In the genomic region with DNA sequence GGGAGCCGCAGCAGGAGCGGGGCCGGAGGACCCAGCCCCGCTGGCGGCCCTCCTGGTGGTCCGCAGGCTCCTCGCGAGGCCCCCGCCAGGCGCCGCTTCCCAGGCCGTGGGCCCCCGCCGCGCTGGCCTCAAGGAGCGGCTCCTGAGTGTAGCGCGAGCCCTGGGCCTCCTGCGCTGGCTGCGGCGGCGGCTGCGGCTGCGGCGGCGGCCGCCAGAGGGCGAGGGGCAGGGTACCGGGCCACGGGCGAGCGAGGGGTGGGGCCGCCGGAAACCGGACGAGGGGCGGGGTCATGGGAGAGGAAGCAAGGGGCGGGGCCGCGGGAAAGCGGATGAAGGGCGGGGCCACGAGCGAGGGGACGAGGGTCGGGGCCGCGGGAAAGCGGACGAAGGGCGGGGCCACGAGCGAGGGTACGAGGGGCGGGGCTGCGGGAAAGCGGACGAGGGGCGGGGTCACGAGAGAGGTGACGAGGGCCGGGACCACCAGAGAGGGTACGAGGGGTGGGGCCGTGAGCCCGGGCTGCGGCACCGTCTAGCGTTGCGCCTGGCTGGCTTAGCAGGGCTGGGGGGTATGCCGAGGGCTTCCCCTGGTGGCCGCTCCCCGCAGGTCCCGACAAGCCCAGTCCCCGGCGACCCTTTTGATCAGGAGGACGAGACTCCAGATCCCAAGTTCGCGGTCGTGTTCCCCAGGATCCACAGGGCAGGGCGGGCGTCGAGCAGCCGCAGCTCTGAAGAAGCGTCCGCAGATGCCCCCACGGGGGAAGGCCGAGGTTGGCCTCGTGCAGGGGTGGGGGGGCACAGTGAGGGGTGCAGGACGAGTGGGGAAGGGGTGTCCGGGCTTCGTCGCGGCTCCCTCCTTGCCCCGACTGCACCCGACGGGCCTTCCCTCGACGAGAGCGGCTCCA, we compare ENCODE assay signal across 8 cellular contexts. TPM values are rescaled to one million over a fixed set of nuclear protein-coding genes. Genes with fewer than 3 reads are reported as not detected.
DNase-seq lines count a peak whose midpoint lies in the region; ATAC-seq and TF ChIP-seq lines count a peak whose summit lies in the region.

No MANE protein-coding gene starts in this region.

- H3K27me3 Mint-ChIP-seq in natural killer cell treated with Interleukin-12 subunit alpha and Interleukin-12 subunit beta and Interleukin-15 and Interleukin-18, amount 100 ng/mL, for 72 hours = no peaks in the 10 kb centered on the region
- no peaks in the 10 kb centered on the region for H3K27me3 Mint-ChIP-seq in stimulated activated memory B cell treated with anti-CD40 and anti-IgM and Interleukin-4, amounts not matched to agents 10 μg/mL and 1 μg/mL and 100 μg/mL, for 72 hours

- peak; percentile 31 for TF ChIP-seq CTCF in fibroblast of the aortic adventitia (IDR thresholded peaks at IDR 0.05; ENCODE audit: insufficient read depth, low read length)

- peak; percentile 51 for ATAC-seq in GM21825 (IDR thresholded peaks at IDR 0.05; ENCODE audit: unreplicated experiment)
- peak; percentile 89 to 92 for ATAC-seq in natural killer cell treated with Interleukin-12 subunit alpha and Interleukin-12 subunit beta and Interleukin-15 and Interleukin-18, amount 100 ng/mL, for 72 hours
- peak; percentile 91 for ATAC-seq in stimulated activated memory B cell treated with anti-CD40 and anti-IgM and Interleukin-4, amounts not matched to agents 10 μg/mL and 1 μg/mL and 100 μg/mL, for 72 hours

- no peaks in the 10 kb centered on the region for H3K36me3 Mint-ChIP-seq in natural killer cell treated with Interleukin-12 subunit alpha and Interleukin-12 subunit beta and Interleukin-15 and Interleukin-18, amount 100 ng/mL, for 72 hours
- H3K36me3 Mint-ChIP-seq in stimulated activated memory B cell treated with anti-CD40 and anti-IgM and Interleukin-4, amounts not matched to agents 10 μg/mL and 1 μg/mL and 100 μg/mL, for 72 hours = no peaks in the 10 kb centered on the region

- peak overlapping the region; percentile 58 for H3K4me3 Mint-ChIP-seq in natural killer cell treated with Interleukin-12 subunit alpha and Interleukin-12 subunit beta and Interleukin-15 and Interleukin-18, amount 100 ng/mL, for 72 hours
- H3K4me3 Mint-ChIP-seq in stimulated activated memory B cell treated with anti-CD40 and anti-IgM and Interleukin-4, amounts not matched to agents 10 μg/mL and 1 μg/mL and 100 μg/mL, for 72 hours = peak overlapping the region; percentile 71

- DNase-seq in DMS 273 (lab: John Stamatoyannopoulos, UW; ENCODE audit: unreplicated experiment) (peak; percentile 97), LoVo (ENCODE audit: low spot score) (peak; percentile 94), RPMI8226 (peak; percentile 94), fibroblast of the aortic adventitia (ENCODE audit: low read depth) (peak; percentile 72)
- peak; percentile 95 for DNase-seq in activated effector memory CD4-positive, alpha-beta T cell treated with Interleukin-2 at 50 U/mL for 16 hours
- peak; percentile 97 for DNase-seq in natural killer cell treated with Interleukin-12 subunit alpha and Interleukin-12 subunit beta and Interleukin-15 and Interleukin-18, amount 100 ng/mL, for 72 hours (ENCODE audit: low spot score)

- H3K27ac Mint-ChIP-seq in natural killer cell treated with Interleukin-12 subunit alpha and Interleukin-12 subunit beta and Interleukin-15 and Interleukin-18, amount 100 ng/mL, for 72 hours = no peak overlapping the region
- H3K27ac Mint-ChIP-seq in stimulated activated memory B cell treated with anti-CD40 and anti-IgM and Interleukin-4, amounts not matched to agents 10 μg/mL and 1 μg/mL and 100 μg/mL, for 72 hours = no peak overlapping the region

- peak overlapping the region; percentile 65 for H3K4me3 ChIP-seq in fibroblast of the aortic adventitia (ENCODE audit: low read depth, low read length)

- no peaks in the 10 kb centered on the region for H3K9me3 Mint-ChIP-seq in natural killer cell treated with Interleukin-12 subunit alpha and Interleukin-12 subunit beta and Interleukin-15 and Interleukin-18, amount 100 ng/mL, for 72 hours
- no peaks in the 10 kb centered on the region for H3K9me3 Mint-ChIP-seq in stimulated activated memory B cell treated with anti-CD40 and anti-IgM and Interleukin-4, amounts not matched to agents 10 μg/mL and 1 μg/mL and 100 μg/mL, for 72 hours

- H3K4me1 Mint-ChIP-seq in natural killer cell treated with Interleukin-12 subunit alpha and Interleukin-12 subunit beta and Interleukin-15 and Interleukin-18, amount 100 ng/mL, for 72 hours (ENCODE audit: low read depth in 2 of 2) = peaks cover 6 to 10% of the 10 kb centered on the region in 2 donors
- H3K4me1 Mint-ChIP-seq in stimulated activated memory B cell treated with anti-CD40 and anti-IgM and Interleukin-4, amounts not matched to agents 10 μg/mL and 1 μg/mL and 100 μg/mL, for 72 hours = peaks cover 20% of the 10 kb centered on the region

RNA-seq across cellular contexts. Expression of gene MYO15B, which starts 1.7 kb away (rescaled TPM):
- 1.4 and 16.8 TPM in 2 replicates for total RNA-seq in fibroblast of the aortic adventitia (ENCODE audit: low replicate concordance)
- total RNA-seq in natural killer cell treated with Interleukin-12 subunit alpha and Interleukin-12 subunit beta and Interleukin-15 and Interleukin-18, amount 100 ng/mL, for 72 hours = 10 to 100 TPM; 49.0 to 66.7 TPM

RNA-seq across cellular contexts. Expression of gene SMIM5, which starts 44.0 kb away (rescaled TPM):
- not detected in 2 replicates for total RNA-seq in fibroblast of the aortic adventitia (ENCODE audit: low replicate concordance)
- under 1 TPM; 0.29 to 0.36 TPM for total RNA-seq in natural killer cell treated with Interleukin-12 subunit alpha and Interleukin-12 subunit beta and Interleukin-15 and Interleukin-18, amount 100 ng/mL, for 72 hours

Comparison
In these comparisons a context has a peak if more than half of its experiments do, and no peak if none do; other contexts are left out.
1. Peak in every context shown above with its lines: DNase-seq, ATAC-seq and H3K4me3 ChIP-seq.